In the genomic region with DNA sequence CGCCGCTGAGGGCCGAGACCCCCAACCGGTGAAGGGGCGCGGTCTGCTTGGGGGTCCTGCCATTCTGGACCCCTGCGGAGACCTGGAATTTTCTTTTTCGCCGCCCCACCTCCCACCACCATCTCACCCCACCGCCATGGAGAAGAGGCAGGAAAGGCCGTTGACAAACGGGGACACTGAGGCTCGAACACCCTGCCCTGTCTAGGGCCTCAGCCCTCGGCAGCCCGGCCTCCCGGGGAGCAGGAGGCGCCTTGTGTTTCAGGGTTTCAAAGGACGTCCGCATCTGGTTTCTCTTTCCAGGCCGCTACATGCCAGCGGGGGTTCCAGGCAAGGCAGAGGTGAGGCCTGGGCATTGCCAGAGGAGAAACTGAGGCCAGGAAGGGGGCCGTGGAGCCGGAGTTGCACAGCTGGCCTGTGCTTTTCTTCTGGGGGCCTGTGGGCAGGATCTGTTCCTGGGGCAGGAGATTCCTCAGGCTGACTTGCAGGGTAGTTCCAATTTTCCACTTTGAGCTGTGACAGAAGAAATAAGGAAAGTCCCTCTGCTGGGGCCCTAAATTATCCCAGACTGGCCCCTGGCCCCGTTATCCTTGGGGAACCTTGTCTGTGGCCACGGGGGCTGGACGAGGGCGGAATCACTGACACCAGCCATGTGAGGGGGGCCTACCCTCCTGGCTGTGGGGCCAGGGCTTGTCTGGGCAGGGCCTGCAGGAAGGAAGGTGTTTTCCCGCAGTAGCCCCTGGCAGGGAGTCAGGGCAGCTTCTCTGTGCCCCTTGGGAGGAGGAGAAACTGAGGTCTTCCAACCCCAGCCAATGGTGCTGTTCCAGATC, we compare ENCODE assay signal across 1 cellular context.
TF ChIP-seq lines count a peak whose summit lies in the region.

No MANE protein-coding gene starts in this region.

TF ChIP-seq in K562, 482 proteins besides CTCF, POLR2A, EP300 and RAD21 (continued from another document):
- TF ChIP-seq ZNF76 (CRISPR knock-in tag; IDR thresholded peaks at IDR 0.05; ENCODE audit: borderline replicate concordance) = peak; percentile 62; the same call in 1 of the 2 replicates
- 0 out of 2 replicates have a peak, but pooled peaks have one; percentile 2 for TF ChIP-seq ZKSCAN8 (CRISPR knock-in tag; IDR thresholded peaks at IDR 0.05)
- TF ChIP-seq SP2 (IDR thresholded peaks at IDR 0.05; ENCODE audit: extremely low read depth, low read depth, low read length, poor library complexity, severe bottlenecking) = no peak
TF ChIP-seq in K562: peak in this region for 29.
